Comparison of ENCODE assay signal across 25 cellular contexts in the genomic region with DNA sequence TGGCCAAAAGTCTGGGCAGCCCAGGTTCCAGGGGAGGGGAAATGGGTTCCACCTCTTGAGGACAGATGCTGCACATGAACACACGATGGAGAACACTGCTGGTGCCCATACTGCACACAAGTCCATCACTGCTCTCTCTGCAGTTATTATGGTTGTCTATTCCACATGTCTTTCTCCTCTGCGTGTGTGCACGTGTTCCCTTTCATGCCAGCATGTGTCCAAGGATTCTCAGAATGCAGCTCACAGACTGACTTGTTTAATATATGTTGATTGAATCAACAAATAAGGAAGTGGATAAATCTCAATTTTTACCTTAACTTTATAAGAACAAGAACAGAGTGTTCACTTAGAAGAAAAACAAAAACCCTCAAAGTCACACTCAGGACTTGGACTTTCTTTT.
"Had no signal": no experiment of that assay in that cellular context is flagged by ENCODE, and none has a peak within 500 bp of the region (broad histone marks: within the 10 kb centered on the region; RNA-seq: fewer than 3 reads in every experiment).

No MANE protein-coding gene starts in this region.

- H3K4me3 Mint-ChIP-seq: mesothelial cell of epicardium, naive B cell had no signal

- H3K27ac Mint-ChIP-seq: mesothelial cell of epicardium, naive B cell had no signal

- H3K36me3 ChIP-seq: esophagus squamous epithelium, gastrocnemius medialis, heart right ventricle, left lung, lower lobe of right lung had no signal

- H3K27me3 ChIP-seq: esophagus squamous epithelium, gastrocnemius medialis, left lung had no signal

- H3K4me3 ChIP-seq: coronary artery, dorsolateral prefrontal cortex, esophagus squamous epithelium, gastrocnemius medialis, heart right ventricle, left lung, lower lobe of right lung, mucosa of descending colon had no signal

- H3K4me1 Mint-ChIP-seq: mesothelial cell of epicardium, naive B cell had no signal

- FAIRE-seq: colon, endothelial cell of umbilical vein, islet of Langerhans, keratinocyte had no signal

- H3K27ac ChIP-seq: coronary artery, dorsolateral prefrontal cortex, esophagus squamous epithelium, gastrocnemius medialis, heart right ventricle, left lung, lower lobe of right lung had no signal

- DNase-seq: dermis blood vessel endothelial cell; dorsolateral prefrontal cortex; effector CD4-positive, alpha-beta T cell; effector memory CD4-positive, alpha-beta T cell; esophagus squamous epithelium; foreskin fibroblast; foreskin melanocyte; gastrocnemius medialis; glutamatergic neuron; head of caudate nucleus; heart right ventricle; hippocampal formation; left cardiac atrium; left lung; left ventricle myocardium superior; lower lobe of right lung; mesenchymal stem cell; mucosa of descending colon; naive B cell had no signal

- H3K9me3 ChIP-seq: esophagus squamous epithelium, gastrocnemius medialis, lower lobe of right lung, mucosa of descending colon had no signal

- ATAC-seq: gastrocnemius medialis, heart right ventricle, left cardiac atrium, left lung, left ventricle myocardium superior, lower lobe of right lung, mucosa of descending colon had no signal

- H3K4me1 ChIP-seq: esophagus squamous epithelium, gastrocnemius medialis, heart right ventricle, left lung, lower lobe of right lung had no signal

- H3K36me3 Mint-ChIP-seq: mesothelial cell of epicardium had no signal
